31 cellular contexts compared by ENCODE assay signal in genomic region chr5:107661650-107662044, GRCh38. TPM values are rescaled to one million over a fixed set of nuclear protein-coding genes. Genes with fewer than 3 reads are reported as not detected.
"Had no signal": no experiment of that assay in that cellular context is flagged by ENCODE, and none has a peak within 500 bp of the region (broad histone marks: within the 10 kb centered on the region; RNA-seq: fewer than 3 reads in every experiment).

No MANE protein-coding gene starts in this region.

- H3K4me3 Mint-ChIP-seq: activated CD4-positive, alpha-beta memory T cell treated with anti-CD3 and anti-CD28 coated beads, Interleukin-2, amount 10 ng/mL, durations not matched to agents 7 days and 5 days; activated CD4-positive, alpha-beta T cell treated with anti-CD3 and anti-CD28 coated beads for 36 hours; activated naive CD4-positive, alpha-beta T cell treated with anti-CD3 and anti-CD28 coated beads for 36 hours; activated naive CD8-positive, alpha-beta T cell; activated T-helper 17 cell treated with anti-CD3 and anti-CD28 coated beads, Interleukin-2, amount 50 U/mL, for 72 hours; T-cell had no signal

- H3K27me3 ChIP-seq: breast epithelium had no signal

- H3K9me3 ChIP-seq: breast epithelium, SJSA1 had no signal

- DNase-seq: activated CD4-positive, alpha-beta memory T cell treated with anti-CD3 and anti-CD28 coated beads, Interleukin-2, amount 10 ng/mL, durations not matched to agents 7 days and 5 days; activated CD4-positive, alpha-beta T cell treated with anti-CD3 and anti-CD28 coated beads for 36 hours; activated CD4-positive, alpha-beta T cell treated with anti-CD3 and anti-CD28 coated beads, Interleukin-2, amount 50 U/mL, for 1 hour; activated gamma-delta T cell; activated naive CD4-positive, alpha-beta T cell treated with anti-CD3 and anti-CD28 coated beads for 36 hours; activated T-cell treated with anti-CD3 and anti-CD28 coated beads for 4 hours; activated T-cell treated with anti-CD3 and anti-CD28 coated beads, Interleukin-2, amount 50 U/mL, for 48 hours; caudate nucleus; Karpas-422; NCI-H1092; NCI-H1417; NCI-H1694; NCI-H2029 treated with DMSO at 0.1 percent for 48 hours; NCI-H345; NCI-H510A; NCI-H526 treated with DMSO at 0.1 percent for 48 hours; NCI-H82; NK-92 treated with Interleukin-12 subunit alpha and Interleukin-12 subunit beta, amount 100 ng/mL, for 24 hours; OCI-M1; SHP77; T-cell; T-helper 2 cell; T1000; WERI-Rb-1 had no signal

- H3K36me3 Mint-ChIP-seq: activated naive CD8-positive, alpha-beta T cell; T-cell had no signal

- H3K4me1 Mint-ChIP-seq: activated CD4-positive, alpha-beta memory T cell treated with anti-CD3 and anti-CD28 coated beads, Interleukin-2, amount 10 ng/mL, durations not matched to agents 7 days and 5 days; activated CD4-positive, alpha-beta T cell treated with anti-CD3 and anti-CD28 coated beads for 36 hours; activated T-helper 17 cell treated with anti-CD3 and anti-CD28 coated beads, Interleukin-2, amount 50 U/mL, for 72 hours; T-cell had no signal

- H3K27ac ChIP-seq: breast epithelium, RWPE1, SJSA1, WERI-Rb-1 had no signal

- H3K4me1 ChIP-seq: breast epithelium, SJSA1 had no signal

- H3K27ac Mint-ChIP-seq: activated CD4-positive, alpha-beta memory T cell treated with anti-CD3 and anti-CD28 coated beads, Interleukin-2, amount 10 ng/mL, durations not matched to agents 7 days and 5 days; activated CD4-positive, alpha-beta T cell treated with anti-CD3 and anti-CD28 coated beads for 36 hours; activated naive CD4-positive, alpha-beta T cell treated with anti-CD3 and anti-CD28 coated beads for 36 hours; activated naive CD8-positive, alpha-beta T cell; activated T-helper 17 cell treated with anti-CD3 and anti-CD28 coated beads, Interleukin-2, amount 50 U/mL, for 72 hours; T-cell had no signal

- H3K36me3 ChIP-seq: breast epithelium, SJSA1, WERI-Rb-1 had no signal

- H3K9me3 Mint-ChIP-seq: activated CD4-positive, alpha-beta memory T cell treated with anti-CD3 and anti-CD28 coated beads, Interleukin-2, amount 10 ng/mL, durations not matched to agents 7 days and 5 days; activated naive CD4-positive, alpha-beta T cell treated with anti-CD3 and anti-CD28 coated beads for 36 hours; activated T-helper 17 cell treated with anti-CD3 and anti-CD28 coated beads, Interleukin-2, amount 50 U/mL, for 72 hours; T-cell had no signal

- ATAC-seq: activated CD4-positive, alpha-beta T cell treated with anti-CD3 and anti-CD28 coated beads for 36 hours; activated T-helper 17 cell treated with anti-CD3 and anti-CD28 coated beads, Interleukin-2, amount 50 U/mL, for 72 hours; Panc1; T-cell had no signal

- H3K4me3 ChIP-seq: breast epithelium, SJSA1 had no signal

RNA-seq across cellular contexts. Expression of gene EFNA5, which starts 9.1 kb away (rescaled TPM):
- total RNA-seq: activated CD4-positive, alpha-beta memory T cell treated with anti-CD3 and anti-CD28 coated beads, Interleukin-2, amount 10 ng/mL, durations not matched to agents 7 days and 5 days; activated CD4-positive, alpha-beta T cell treated with anti-CD3 and anti-CD28 coated beads for 36 hours; activated CD8-positive, alpha-beta memory T cell treated with anti-CD3 and anti-CD28 coated beads for 36 hours; activated naive CD4-positive, alpha-beta T cell treated with anti-CD3 and anti-CD28 coated beads for 36 hours; activated T-helper 17 cell treated with anti-CD3 and anti-CD28 coated beads, Interleukin-2, amount 50 U/mL, for 72 hours had no signal
